Comparison of ENCODE assay signal across 8 cellular contexts in genomic region chr11:8168485-8169257, GRCh38. TPM values are rescaled to one million over a fixed set of nuclear protein-coding genes. Genes with fewer than 3 reads are reported as not detected.
A peak's percentile ranks its signal among the peaks of the same experiment; 100 is the strongest.
DNase-seq lines count a peak whose midpoint lies in the region; ATAC-seq, FAIRE-seq and TF ChIP-seq lines count a peak whose summit lies in the region.

Gene RIC3 (minus strand): TSS chr11:8169025. CDS start chr11:8168989, 36 bp downstream.

- no peaks in the 10 kb centered on the region for H3K27me3 ChIP-seq in CD8-positive, alpha-beta T cell (ENCODE audit: insufficient read depth, low read length)
- H3K27me3 ChIP-seq in heart right ventricle (peaks cover 0 to 56% (median 31%) of the 10 kb centered on the region in 7 donors), psoas muscle (ENCODE audit: insufficient read depth in 3 of 3, low read length in 2 of 3) (peaks cover 0 to 13% (median 0%) of the 10 kb centered on the region in 3 donors)

- intact Hi-C loops in CD8-positive, alpha-beta T cell (cut with DNase I, micrococcal nuclease): no loop called here
- intact Hi-C loops in heart right ventricle (cut with DNase I) (no loop called here), psoas muscle (cut with DNase I) (no loop called here)

- H3K4me3 Mint-ChIP-seq in CD8-positive, alpha-beta T cell: peak within 1 kb of the TSS; percentile 83
- peak within 1 kb of the TSS; percentile 81 for H3K4me3 Mint-ChIP-seq in activated T-helper 17 cell treated with anti-CD3 and anti-CD28 coated beads, Interleukin-2, amount 50 U/mL, for 72 hours

- peak within 1 kb of the TSS; percentile 19 for H3K27ac Mint-ChIP-seq in CD8-positive, alpha-beta T cell
- H3K27ac Mint-ChIP-seq in activated T-helper 17 cell treated with anti-CD3 and anti-CD28 coated beads, Interleukin-2, amount 50 U/mL, for 72 hours: peak within 1 kb of the TSS; percentile 69

- TF ChIP-seq POLR2A in erythroblast (IDR thresholded peaks at IDR 0.05; ENCODE audit: low read length): no peak

- TF ChIP-seq CTCF in CD8-positive, alpha-beta T cell (IDR thresholded peaks at IDR 0.05): no peak
- TF ChIP-seq CTCF in heart right ventricle (IDR thresholded peaks at IDR 0.05) (no peak), psoas muscle (IDR thresholded peaks at IDR 0.05) (no peak)

- peaks cover 4% of the 10 kb centered on the region for H3K36me3 Mint-ChIP-seq in CD8-positive, alpha-beta T cell
- peaks cover 6% of the 10 kb centered on the region for H3K36me3 Mint-ChIP-seq in activated T-helper 17 cell treated with anti-CD3 and anti-CD28 coated beads, Interleukin-2, amount 50 U/mL, for 72 hours (ENCODE audit: low read depth)

- POLR2A ChIA-PET in CD8-positive, alpha-beta T cell (lab: Charles Lee): no interaction called here

- DNase-seq in CD8-positive, alpha-beta T cell: peak; percentile 10 to 75 (median 42)
- peak; percentile 88 for DNase-seq in NCI-H2227 treated with DMSO at 0.1 percent for 48 hours (lab: John Stamatoyannopoulos, UW)
- peak; percentile 16 to 54 for DNase-seq in heart right ventricle
- peak; percentile 45 to 71 for DNase-seq in psoas muscle
- peak; percentile 40 for DNase-seq in urothelium cell line (ENCODE audit: low spot score)
- no peak for DNase-seq in erythroblast (lab: John Stamatoyannopoulos, UW)

- H3K4me1 Mint-ChIP-seq in CD8-positive, alpha-beta T cell (ENCODE audit: low read depth): peaks cover 28% of the 10 kb centered on the region
- H3K4me1 Mint-ChIP-seq in activated T-helper 17 cell treated with anti-CD3 and anti-CD28 coated beads, Interleukin-2, amount 50 U/mL, for 72 hours: peaks cover 8% of the 10 kb centered on the region

- H3K27ac ChIP-seq in CD8-positive, alpha-beta T cell (ENCODE audit: low read depth, low read length): peak within 1 kb of the TSS; percentile 39
- H3K27ac ChIP-seq in heart right ventricle (peak within 1 kb of the TSS in 8 of 10 donors; percentile 13 to 66 (median 50)), psoas muscle (peak within 1 kb of the TSS; percentile 50)

- H3K4me3 ChIP-seq in CD8-positive, alpha-beta T cell (ENCODE audit: low read depth, low read length): peak within 1 kb of the TSS; percentile 73
- peak within 1 kb of the TSS; percentile 7 to 75 (median 63) for H3K4me3 ChIP-seq in heart right ventricle
- H3K4me3 ChIP-seq in psoas muscle: peak within 1 kb of the TSS; percentile 88

- peaks cover 39% of the 10 kb centered on the region for H3K27me3 Mint-ChIP-seq in CD8-positive, alpha-beta T cell (ENCODE audit: low read depth)
- H3K27me3 Mint-ChIP-seq in activated T-helper 17 cell treated with anti-CD3 and anti-CD28 coated beads, Interleukin-2, amount 50 U/mL, for 72 hours: peaks cover 22% of the 10 kb centered on the region

- ATAC-seq in CD8-positive, alpha-beta T cell: peak; percentile 72
- ATAC-seq in GM21619 (IDR thresholded peaks at IDR 0.05; ENCODE audit: unreplicated experiment): peak; percentile 70
- ATAC-seq in activated T-helper 17 cell treated with anti-CD3 and anti-CD28 coated beads, Interleukin-2, amount 50 U/mL, for 72 hours (replicated peaks): peak; percentile 80
- peak; percentile 80 to 94 (median 90) for ATAC-seq in heart right ventricle
- peak; percentile 88 to 96 (median 90) for ATAC-seq in psoas muscle

- CTCF ChIA-PET in CD8-positive, alpha-beta T cell (lab: Charles Lee): interaction anchor here (0.8 kb wide), 1 partner anchor 24 kb away, joined by 5 read pairs; no protein-coding TSS in a partner anchor

- FAIRE-seq in urothelium cell line (lab: Jason Lieb, UNC): peak; percentile 27

- peaks cover 9% of the 10 kb centered on the region for H3K4me1 ChIP-seq in CD8-positive, alpha-beta T cell (ENCODE audit: insufficient read depth, low read length)
- H3K4me1 ChIP-seq in heart right ventricle (peaks cover 0 to 12% (median 0%) of the 10 kb centered on the region in 9 donors), psoas muscle (no peaks in the 10 kb centered on the region)

- WGBS in heart right ventricle, 2 donors: 1 to 2% methylated on average over 60 to 62 of the region's 62 CpGs
- WGBS in psoas muscle, 3 donors: 1 to 3% (median 1%) methylated on average over 48 to 62 of the region's 62 CpGs

- no peaks in the 10 kb centered on the region for H3K9me3 ChIP-seq in CD8-positive, alpha-beta T cell (ENCODE audit: low read length)
- H3K9me3 ChIP-seq in heart right ventricle (no peaks in the 10 kb centered on the region), psoas muscle (no peaks in the 10 kb centered on the region)

- H3K36me3 ChIP-seq in CD8-positive, alpha-beta T cell (ENCODE audit: insufficient read depth, low read length): no peaks in the 10 kb centered on the region
- H3K36me3 ChIP-seq in heart right ventricle (no peaks in the 10 kb centered on the region), psoas muscle (ENCODE audit: insufficient read depth in 1 of 2, low read depth in 1 of 2) (no peaks in the 10 kb centered on the region)

- H3K9me3 Mint-ChIP-seq in CD8-positive, alpha-beta T cell: peaks cover 2% of the 10 kb centered on the region
- H3K9me3 Mint-ChIP-seq in activated T-helper 17 cell treated with anti-CD3 and anti-CD28 coated beads, Interleukin-2, amount 50 U/mL, for 72 hours: peaks cover 8% of the 10 kb centered on the region

RNA-seq across cellular contexts. Expression of gene RIC3, which starts in this region (rescaled TPM):
- total RNA-seq in CD8-positive, alpha-beta T cell: 10 to 100 TPM; 34.8 to 37.1 TPM
- 10 to 100 TPM; 11.5 to 13.4 TPM for total RNA-seq in activated T-helper 17 cell treated with anti-CD3 and anti-CD28 coated beads, Interleukin-2, amount 50 U/mL, for 72 hours
- total RNA-seq in heart right ventricle: 10 to 100 TPM; 10.6 to 16.5 (median 12.5) TPM
- 10 to 100 TPM in 1 of 2 donors, 1 to 10 TPM in 1; 4.7 to 17.0 TPM for polyA plus RNA-seq in heart right ventricle
- 1 to 10 TPM; 3.4 to 8.4 (median 4.4) TPM for total RNA-seq in psoas muscle
- polyA plus RNA-seq in psoas muscle: 1 to 10 TPM in 2 of 3 donors, under 1 TPM in 1; 0.46 to 3.3 (median 2.7) TPM

Comparison
In these comparisons a context has a peak if more than half of its experiments do, and no peak if none do; other contexts are left out.
1. DNase-seq: peak in CD8-positive, alpha-beta T cell (7 of 7), NCI-H2227 treated with DMSO at 0.1 percent for 48 hours (single experiment), heart right ventricle (2 of 2), psoas muscle (2 of 2) and urothelium cell line (single experiment); none in erythroblast (0 of 2).
2. Peak in every context shown above with its lines, with median percentiles within 50 percentile points of each other: ATAC-seq, H3K27ac ChIP-seq and H3K4me3 ChIP-seq.